In genomic region chrX:18424482-18425198, GRCh38 we compare ENCODE assay signal across 8 cellular contexts. TPM values are rescaled to one million over a fixed set of nuclear protein-coding genes. Genes with fewer than 3 reads are reported as not detected.
DNase-seq lines count a peak whose midpoint lies in the region; ATAC-seq and TF ChIP-seq lines count a peak whose summit lies in the region.

No MANE protein-coding gene starts in this region.

- intact Hi-C loops in PC-3 (cut with micrococcal nuclease) (loop anchor here (1.0 to 10.0 kb wide), 2 partner anchors 250 to 280 kb away; partner anchors contain the start of gene PPEF1), left ventricle myocardium inferior (cut with micrococcal nuclease) (no loop called here)

- H3K79me2 ChIP-seq in PC-3 (ENCODE audit: low read length), result no peaks in the 10 kb centered on the region

- peak overlapping the region; percentile 78 for H3K4me3 Mint-ChIP-seq in activated naive CD8-positive, alpha-beta T cell treated with anti-CD3 and anti-CD28 coated beads, Interleukin-2, amount 50 U/mL, for 24 hours
- H3K4me3 Mint-ChIP-seq in progenitor cell of endocrine pancreas (ENCODE audit: low read depth), result peak overlapping the region; percentile 83

- ATAC-seq in HG02973 (IDR thresholded peaks at IDR 0.05; ENCODE audit: unreplicated experiment), result peak; percentile 21
- peak; percentile 21 for ATAC-seq in PC-3
- ATAC-seq in activated naive CD8-positive, alpha-beta T cell treated with anti-CD3 and anti-CD28 coated beads, Interleukin-2, amount 50 U/mL, for 24 hours, result no peak
- ATAC-seq in HG03460 (IDR thresholded peaks at IDR 0.05; ENCODE audit: unreplicated experiment), result no peak

- H3K36me3 ChIP-seq in PC-3 (ENCODE audit: low read depth, low read length) (no peaks in the 10 kb centered on the region), left ventricle myocardium inferior (no peaks in the 10 kb centered on the region)

- DNase-seq in GM12864 (ENCODE audit: low read depth) (no peak), PC-3 (peak; percentile 39), left ventricle myocardium inferior (no peak), progenitor cell of endocrine pancreas (ENCODE audit: low spot score, unreplicated experiment) (no peak), AML-193 (lab: John Stamatoyannopoulos, UW) (no peak)
- peak; percentile 8 for DNase-seq in activated naive CD8-positive, alpha-beta T cell treated with anti-CD3 and anti-CD28 coated beads, Interleukin-2, amount 50 U/mL, for 24 hours

- H3K27me3 ChIP-seq in PC-3 (ENCODE audit: low read length) (no peaks in the 10 kb centered on the region), left ventricle myocardium inferior (ENCODE audit: low read depth) (no peaks in the 10 kb centered on the region)

- CTCF ChIA-PET in PC-3 (lab: Charles Lee), result interaction anchor here (1.0 kb wide), 1 partner anchor 15 kb away, joined by 4 read pairs; no protein-coding TSS in a partner anchor

- no peak overlapping the region for H3K27ac Mint-ChIP-seq in activated naive CD8-positive, alpha-beta T cell treated with anti-CD3 and anti-CD28 coated beads, Interleukin-2, amount 50 U/mL, for 24 hours
- peak overlapping the region; percentile 80 for H3K27ac Mint-ChIP-seq in progenitor cell of endocrine pancreas

- H3F3A ChIP-seq in PC-3 (ENCODE audit: low read length, unreplicated experiment), result no peaks in the 10 kb centered on the region

- POLR2A ChIA-PET in PC-3 (lab: Charles Lee; ENCODE audit: unreplicated experiment), result no interaction called here

- peak overlapping the region; percentile 35; the same call in 1 of the 2 replicates for H3K9ac ChIP-seq in PC-3 (ENCODE audit: low read length)

- no peaks in the 10 kb centered on the region for H3K9me3 Mint-ChIP-seq in activated naive CD8-positive, alpha-beta T cell treated with anti-CD3 and anti-CD28 coated beads, Interleukin-2, amount 50 U/mL, for 24 hours
- peaks cover 10% of the 10 kb centered on the region for H3K9me3 Mint-ChIP-seq in progenitor cell of endocrine pancreas (ENCODE audit: low read depth)

- H3K4me1 ChIP-seq in PC-3 (ENCODE audit: insufficient read depth, low read length) (peaks cover 9% of the 10 kb centered on the region), left ventricle myocardium inferior (no peaks in the 10 kb centered on the region)

- H2AFZ ChIP-seq in PC-3 (ENCODE audit: low read length), result peak overlapping the region; percentile 97

- H3K27ac ChIP-seq in PC-3 (ENCODE audit: low read length) (no peak overlapping the region), left ventricle myocardium inferior (replicated peaks) (peak overlapping the region; percentile 75)

- H4K20me1 ChIP-seq in PC-3 (ENCODE audit: low read length), result no peaks in the 10 kb centered on the region

- H3K4me3 ChIP-seq in GM12864 (ENCODE audit: low read depth, low read length) (peak overlapping the region; percentile 39), PC-3 (ENCODE audit: low read length) (peak overlapping the region; percentile 91), left ventricle myocardium inferior (peak overlapping the region; percentile 85)

- H3K4me2 ChIP-seq in PC-3 (ENCODE audit: low read length), result peak overlapping the region; percentile 88

- H3K4me1 Mint-ChIP-seq in activated naive CD8-positive, alpha-beta T cell treated with anti-CD3 and anti-CD28 coated beads, Interleukin-2, amount 50 U/mL, for 24 hours, result peaks cover 10% of the 10 kb centered on the region
- peaks cover 18% of the 10 kb centered on the region for H3K4me1 Mint-ChIP-seq in progenitor cell of endocrine pancreas (ENCODE audit: low read depth)

- H3K9me3 ChIP-seq in PC-3 (ENCODE audit: low read length) (no peaks in the 10 kb centered on the region), left ventricle myocardium inferior (replicated peaks) (no peaks in the 10 kb centered on the region)

- H3K9me2 ChIP-seq in PC-3 (replicated peaks; ENCODE audit: low read length), result no peaks in the 10 kb centered on the region

- TF ChIP-seq CTCF in GM12864 (IDR thresholded peaks at IDR 0.05; ENCODE audit: low read depth, low read length, missing control alignments) (no peak), PC-3 (conservative IDR thresholded peaks at IDR 0.05; ENCODE audit: low read depth, low read length) (no peak), left ventricle myocardium inferior (IDR thresholded peaks at IDR 0.05; ENCODE audit: borderline replicate concordance) (no peak), progenitor cell of endocrine pancreas (IDR thresholded peaks at IDR 0.05; ENCODE audit: unreplicated experiment) (no peak)

- no TSS peak for BruUV-seq in PC-3 (replicated peaks; lab: Mats Ljungman, UMichigan)

- H3K27me3 Mint-ChIP-seq in activated naive CD8-positive, alpha-beta T cell treated with anti-CD3 and anti-CD28 coated beads, Interleukin-2, amount 50 U/mL, for 24 hours, result no peaks in the 10 kb centered on the region
- no peaks in the 10 kb centered on the region for H3K27me3 Mint-ChIP-seq in progenitor cell of endocrine pancreas

- H3K36me3 Mint-ChIP-seq in activated naive CD8-positive, alpha-beta T cell treated with anti-CD3 and anti-CD28 coated beads, Interleukin-2, amount 50 U/mL, for 24 hours (ENCODE audit: low read depth), result no peaks in the 10 kb centered on the region
- H3K36me3 Mint-ChIP-seq in progenitor cell of endocrine pancreas (ENCODE audit: insufficient read depth), result no peaks in the 10 kb centered on the region

RNA-seq across cellular contexts. Expression of gene CDKL5, which starts 0.8 kb away (rescaled TPM):
- total RNA-seq in PC-3 (2014; rRNA removed) (2.4 and 2.9 TPM in 2 replicates), left ventricle myocardium inferior (9.3 TPM), progenitor cell of endocrine pancreas (21.9 TPM in 2 replicates)

Comparison
In these comparisons a context has a peak if more than half of its experiments do, and no peak if none do; other contexts are left out.
1. DNase-seq: peak in PC-3 (single experiment) and activated naive CD8-positive, alpha-beta T cell treated with anti-CD3 and anti-CD28 coated beads, Interleukin-2, amount 50 U/mL, for 24 hours (single experiment); none in GM12864 (single experiment), left ventricle myocardium inferior (single experiment), progenitor cell of endocrine pancreas (single experiment) and AML-193 (0 of 2).
2. H3K4me3 ChIP-seq: peak in every context shown above with its lines; median percentile 91 in PC-3; 85 in left ventricle myocardium inferior; 39 in GM12864.
3. ATAC-seq: peak in HG02973 (single experiment) and PC-3 (single experiment); none in activated naive CD8-positive, alpha-beta T cell treated with anti-CD3 and anti-CD28 coated beads, Interleukin-2, amount 50 U/mL, for 24 hours (single experiment) and HG03460 (single experiment).